ENCODE assay signal across 16 cellular contexts in genomic region chr21:45570826-45571601, GRCh38. TPM values are rescaled to one million over a fixed set of nuclear protein-coding genes. Genes with fewer than 3 reads are reported as not detected.
DNase-seq lines count a peak whose midpoint lies in the region; ATAC-seq and TF ChIP-seq lines count a peak whose summit lies in the region.
"Had no signal": no experiment of that assay in that cellular context is flagged by ENCODE, and none has a peak within 500 bp of the region (broad histone marks: within the 10 kb centered on the region; RNA-seq: fewer than 3 reads in every experiment).

No MANE protein-coding gene starts in this region.

- H3K27ac Mint-ChIP-seq in chondrocyte (ENCODE audit: unreplicated experiment) (peak overlapping the region; percentile 55), natural killer cell (no peak overlapping the region)
- H3K27ac Mint-ChIP-seq: T-cell had no signal

- H3K79me2 ChIP-seq in GM23248 (ENCODE audit: insufficient read depth) = no peaks in the 10 kb centered on the region

- peaks cover 35% of the 10 kb centered on the region for H3K27me3 ChIP-seq in GM23248 (replicated peaks; ENCODE audit: insufficient read depth)
- no peaks in the 10 kb centered on the region for H3K27me3 ChIP-seq in muscle layer of duodenum (ENCODE audit: low read depth, low read length)

- WGBS in GM23248 (ENCODE audit: low coverage in 1 of 2, low lambda C conversion rate in 2 of 2, missing lambda C conversion rate in 2 of 2), 2 experiments = 56% methylated on average over 20 of the region's 20 CpGs

- no peaks in the 10 kb centered on the region for H3K36me3 ChIP-seq in GM23248 (ENCODE audit: low read depth)
- no peaks in the 10 kb centered on the region for H3K36me3 ChIP-seq in muscle layer of duodenum (ENCODE audit: control insufficient read depth in 1 of 2, insufficient read depth in 2 of 2, low read length in 2 of 2)
- H3K36me3 ChIP-seq: upper lobe of right lung had no signal

- no peak for ATAC-seq in natural killer cell
- no peak for ATAC-seq in GM21447 (IDR thresholded peaks at IDR 0.05; ENCODE audit: unreplicated experiment)
- ATAC-seq: left ventricle myocardium superior, T-cell, upper lobe of right lung had no signal

- peak; percentile 64 for DNase-seq in A172 (ENCODE audit: low spot score)
- DNase-seq in GM23248 = peak; percentile 71
- DNase-seq in chondrocyte (ENCODE audit: low spot score) = no peak
- DNase-seq in GDM1 (lab: John Stamatoyannopoulos, UW) = no peak
- DNase-seq in natural killer cell = no peak
- no peak for DNase-seq in SW 1271 (lab: John Stamatoyannopoulos, UW)
- DNase-seq: activated CD4-positive, alpha-beta T cell treated with anti-CD3 and anti-CD28 coated beads, Interleukin-2, amount 50 U/mL, for 1 hour; DMS53; Kasumi-1; left ventricle myocardium superior; NCI-H2107; stimulated activated CD4-positive, alpha-beta T cell treated with anti-CD3 and anti-CD28 coated beads, Interleukin-12 subunit alpha, Interleukin-12 subunit beta, amount 100 ng/mL, for 4 hours; T-cell; upper lobe of right lung had no signal

- no peak overlapping the region for H3K4me2 ChIP-seq in GM23248 (ENCODE audit: unreplicated experiment)

- H3K4me1 ChIP-seq in GM23248 (ENCODE audit: insufficient read depth) (peaks cover 8% of the 10 kb centered on the region; the same call in 1 of the 2 replicates), muscle layer of duodenum (ENCODE audit: control insufficient read depth in 1 of 2, insufficient read depth in 2 of 2, low read length in 2 of 2) (peaks cover 0 to 18% of the 10 kb centered on the region in 2 donors)
- H3K4me1 ChIP-seq: upper lobe of right lung had no signal

- no peaks in the 10 kb centered on the region for H3K9me2 ChIP-seq in GM23248 (ENCODE audit: insufficient read depth)

- H3F3A ChIP-seq in GM23248 (ENCODE audit: insufficient read depth) = no peaks in the 10 kb centered on the region

- H3K27ac ChIP-seq in GM23248 = no peak overlapping the region
- H3K27ac ChIP-seq in muscle layer of duodenum (ENCODE audit: low read length) = peak overlapping the region; percentile 58
- H3K27ac ChIP-seq: upper lobe of right lung had no signal

- H3K4me3 ChIP-seq in GM23248 (no peak overlapping the region), muscle layer of duodenum (ENCODE audit: low read depth in 1 of 2, low read length in 2 of 2) (peak overlapping the region in 1 of 2 donors; percentile 32)
- H3K4me3 ChIP-seq: upper lobe of right lung had no signal

- peaks cover 7% of the 10 kb centered on the region for H3K27me3 Mint-ChIP-seq in chondrocyte (ENCODE audit: low read depth)
- peaks cover 0 to 16% of the 10 kb centered on the region in 2 donors for H3K27me3 Mint-ChIP-seq in natural killer cell (ENCODE audit: low read depth in 2 of 2)
- H3K27me3 Mint-ChIP-seq: T-cell had no signal

- H4K20me1 ChIP-seq in GM23248 (ENCODE audit: insufficient read depth) = no peaks in the 10 kb centered on the region

- H3K36me3 Mint-ChIP-seq in chondrocyte (ENCODE audit: low read depth) (peaks cover 2% of the 10 kb centered on the region), natural killer cell (no peaks in the 10 kb centered on the region)
- H3K36me3 Mint-ChIP-seq: T-cell had no signal

- H3K9me3 ChIP-seq in GM23248 (ENCODE audit: low read depth) (no peaks in the 10 kb centered on the region), muscle layer of duodenum (ENCODE audit: control insufficient read depth in 1 of 2, low read length in 2 of 2) (no peaks in the 10 kb centered on the region)
- H3K9me3 ChIP-seq: upper lobe of right lung had no signal

- H3K4me3 Mint-ChIP-seq in chondrocyte (ENCODE audit: unreplicated experiment) (no peak overlapping the region), natural killer cell (no peak overlapping the region)
- H3K4me3 Mint-ChIP-seq: T-cell had no signal

- in situ Hi-C loops in GM23248 (cut with MboI) = no loop called here

- H3K4me1 Mint-ChIP-seq in chondrocyte (ENCODE audit: low read depth) (peaks cover 26% of the 10 kb centered on the region), natural killer cell (peaks cover 0 to 5% of the 10 kb centered on the region in 2 donors)
- H3K4me1 Mint-ChIP-seq: T-cell had no signal

- H3K9ac ChIP-seq in GM23248 = peak overlapping the region; percentile 12; the same call in 1 of the 2 replicates

- TF ChIP-seq CTCF in chondrocyte (IDR thresholded peaks at IDR 0.05) (no peak), natural killer cell (IDR thresholded peaks at IDR 0.05) (no peak)

- H3K9me3 Mint-ChIP-seq in chondrocyte (ENCODE audit: low read depth) (no peaks in the 10 kb centered on the region), natural killer cell (no peaks in the 10 kb centered on the region)
- H3K9me3 Mint-ChIP-seq: T-cell had no signal

- H2AFZ ChIP-seq in GM23248 = no peak overlapping the region

- intact Hi-C loops in natural killer cell (cut with micrococcal nuclease) = no loop called here

RNA-seq across cellular contexts. Expression of gene SLC19A1, which starts 28.8 kb away (rescaled TPM):
- total RNA-seq in A172 (2014; rRNA removed; shearing (Covaris generic)) = 21.2 and 22.3 TPM in 2 replicates
- 6.8 and 7.8 TPM in 2 replicates for total RNA-seq in GM23248 (2014; rRNA removed; shearing (Covaris generic))
- 7.8 and 8.4 TPM in 2 replicates for polyA plus RNA-seq in GM23248 (2016; fragmentation: Nextera tagmentation; extraction: Ambion mirVana)
- total RNA-seq in chondrocyte = 6.5 to 12.7 TPM (median 7.8 TPM) in 3 replicates
- 1 to 10 TPM; 2.5 to 9.0 (median 4.9) TPM for total RNA-seq in natural killer cell

Comparison
In these comparisons a context has a peak if more than half of its experiments do, and no peak if none do; other contexts are left out.
1. DNase-seq: peak in A172 (single experiment) and GM23248 (single experiment); none in chondrocyte (single experiment), GDM1 (single experiment), natural killer cell (single experiment) and SW 1271 (0 of 2).